Comparison of ENCODE assay signal across 12 cellular contexts in genomic region chr6:132495604-132496079, GRCh38. TPM values are rescaled to one million over a fixed set of nuclear protein-coding genes. Genes with fewer than 3 reads are reported as not detected.
DNase-seq lines count a peak whose midpoint lies in the region; ATAC-seq and TF ChIP-seq lines count a peak whose summit lies in the region.
"Had no signal": no experiment of that assay in that cellular context is flagged by ENCODE, and none has a peak within 500 bp of the region (broad histone marks: within the 10 kb centered on the region; RNA-seq: fewer than 3 reads in every experiment).

No MANE protein-coding gene starts in this region.

- no peaks in the 10 kb centered on the region for H3K9me3 ChIP-seq in thyroid gland
- H3K9me3 ChIP-seq: gastrocnemius medialis had no signal

- H3K4me3 Mint-ChIP-seq in immature natural killer cell, result peak overlapping the region; percentile 18 to 71 (median 63)

- WGBS in thyroid gland, 2 donors, result 79% methylated on average over 2 of the region's 2 CpGs

- peaks cover 25 to 61% of the 10 kb centered on the region in 2 donors for H3K4me1 Mint-ChIP-seq in immature natural killer cell

- peaks cover 11 to 18% (median 12%) of the 10 kb centered on the region in 3 donors for H3K36me3 Mint-ChIP-seq in immature natural killer cell

- H3K4me1 ChIP-seq in thyroid gland, result peaks cover 6 to 27% of the 10 kb centered on the region in 2 donors

- H3K36me3 ChIP-seq in thyroid gland, result no peaks in the 10 kb centered on the region
- H3K36me3 ChIP-seq: WERI-Rb-1 had no signal

- H3K27me3 Mint-ChIP-seq in immature natural killer cell (ENCODE audit: low read depth in 3 of 3), result peaks cover 0 to 1% (median 0%) of the 10 kb centered on the region in 3 donors

- no peak overlapping the region for H3K4me3 ChIP-seq in thyroid gland (replicated peaks in 1 of 3)
- H3K4me3 ChIP-seq: gastrocnemius medialis had no signal

- peak; percentile 56 for ATAC-seq in GM18870 (IDR thresholded peaks at IDR 0.05; ENCODE audit: unreplicated experiment)
- peak; percentile 55 for ATAC-seq in GM21526 (IDR thresholded peaks at IDR 0.05; ENCODE audit: low FRiP score, unreplicated experiment)
- peak; percentile 57 for ATAC-seq in HG03280 (IDR thresholded peaks at IDR 0.05; ENCODE audit: unreplicated experiment)
- ATAC-seq: gastrocnemius medialis had no signal

- DNase-seq in immature natural killer cell, result no peak
- no peak for DNase-seq in thyroid gland
- DNase-seq in glomerular visceral epithelial cell (ENCODE audit: extremely low spot score), result no peak
- DNase-seq in GM19238 (ENCODE audit: insufficient read length, low spot score), result no peak
- DNase-seq: gastrocnemius medialis; NCI-H774; stimulated activated CD4-positive, alpha-beta T cell treated with anti-CD3 and anti-CD28 coated beads, Interleukin-1b, Interleukin-23, amount 100 ng/mL, for 48 hours; WERI-Rb-1 had no signal

- no peak for TF ChIP-seq POLR2A in thyroid gland (IDR thresholded peaks at IDR 0.05)

- no peaks in the 10 kb centered on the region for H3K9me3 Mint-ChIP-seq in immature natural killer cell

- no peaks in the 10 kb centered on the region for H3K27me3 ChIP-seq in thyroid gland
- H3K27me3 ChIP-seq: gastrocnemius medialis had no signal

- H3K27ac Mint-ChIP-seq in immature natural killer cell, result peak overlapping the region; percentile 37 to 87 (median 69)

- H3K27ac ChIP-seq in thyroid gland, result no peak overlapping the region
- H3K27ac ChIP-seq: gastrocnemius medialis, WERI-Rb-1 had no signal

- intact Hi-C loops in thyroid gland (cut with DNase I), result no loop called here

- TF ChIP-seq CTCF in thyroid gland (IDR thresholded peaks at IDR 0.05), result no peak

RNA-seq across cellular contexts. Expression of gene STX7, which starts 17.3 kb away (rescaled TPM):
- 10 to 100 TPM; 25.5 to 37.2 (median 29.8) TPM for polyA plus RNA-seq in immature natural killer cell
- 10 to 100 TPM; 45.7 to 70.6 (median 53.2) TPM for total RNA-seq in thyroid gland

RNA-seq across cellular contexts. Expression of gene TAAR9, which starts 42.4 kb away (rescaled TPM):
- not detected for polyA plus RNA-seq in immature natural killer cell
- not detected for total RNA-seq in thyroid gland
- total RNA-seq: bronchial epithelial cell, gastrocnemius medialis had no signal

RNA-seq across cellular contexts. Expression of gene TAAR8, which starts 56.8 kb away (rescaled TPM):
- polyA plus RNA-seq in immature natural killer cell, result not detected
- total RNA-seq in thyroid gland, result not detected
- total RNA-seq: bronchial epithelial cell, gastrocnemius medialis had no signal
